Comparison of ENCODE assay signal across 8 cellular contexts in genomic region chr6:53651149-53651763, GRCh38. TPM values are rescaled to one million over a fixed set of nuclear protein-coding genes. Genes with fewer than 3 reads are reported as not detected.
A peak's percentile ranks its signal among the peaks of the same experiment; 100 is the strongest.
DNase-seq lines count a peak whose midpoint lies in the region; ATAC-seq, FAIRE-seq and TF ChIP-seq lines count a peak whose summit lies in the region.

No MANE protein-coding gene starts in this region.

- intact Hi-C loops in pancreas (cut with DNase I), result loop anchor here in 1 of 3 donors (10.0 kb wide), 1 partner anchor 156 kb away; no protein-coding TSS in a partner anchor

- peak; percentile 89 for DNase-seq in Caki2 (ENCODE audit: low read depth)
- peak; percentile 82 for DNase-seq in M059J (ENCODE audit: low read depth)
- peak; percentile 65 to 79 for DNase-seq in SJSA1 (ENCODE audit: low read depth in 1 of 2, low spot score in 2 of 2)
- DNase-seq in activated naive CD4-positive, alpha-beta T cell treated with anti-CD3 and anti-CD28 coated beads, Interleukin-2, amount 10 ng/mL, durations not matched to agents 7 days and 5 days, result peak; percentile 81
- peak; percentile 54 for DNase-seq in glutamatergic neuron
- DNase-seq in pancreas, result peak in 4 of 6 donors; percentile 45 to 74 (median 69)
- no peak for DNase-seq in type B pancreatic cell (ENCODE audit: extremely low spot score, unreplicated experiment)

- in situ Hi-C loops in Caki2 (cut with HindIII; ENCODE audit: low pct_unique_long_range_greater_than_20kb, low sequenced_read_pairs), result no loop called here

- CTCF ChIA-PET in activated naive CD4-positive, alpha-beta T cell treated with anti-CD3 and anti-CD28 coated beads, Interleukin-2, amount 10 ng/mL, durations not matched to agents 7 days and 5 days (lab: Charles Lee), result interaction anchor here (0.8 to 7.2 kb wide), 15 partner anchors 16 to 394 kb away, joined by 3 to 95 read pairs (median 4); partner anchors contain the start of gene GCLC

- peaks cover 20% of the 10 kb centered on the region for H3K27me3 Mint-ChIP-seq in activated naive CD4-positive, alpha-beta T cell treated with anti-CD3 and anti-CD28 coated beads, Interleukin-2, amount 10 ng/mL, durations not matched to agents 7 days and 5 days
- H3K27me3 Mint-ChIP-seq in glutamatergic neuron (ENCODE audit: unreplicated experiment) (peaks cover 8% of the 10 kb centered on the region), type B pancreatic cell (peaks cover 13% of the 10 kb centered on the region)

- WGBS in pancreas, 2 donors, result 1% methylated on average over 26 of the region's 26 CpGs

- H3K9me3 Mint-ChIP-seq in activated naive CD4-positive, alpha-beta T cell treated with anti-CD3 and anti-CD28 coated beads, Interleukin-2, amount 10 ng/mL, durations not matched to agents 7 days and 5 days, result no peaks in the 10 kb centered on the region
- H3K9me3 Mint-ChIP-seq in glutamatergic neuron (ENCODE audit: unreplicated experiment) (no peaks in the 10 kb centered on the region), type B pancreatic cell (no peaks in the 10 kb centered on the region)

- H3K36me3 ChIP-seq in SJSA1 (no peaks in the 10 kb centered on the region), pancreas (no peaks in the 10 kb centered on the region)

- H3K27me3 ChIP-seq in SJSA1 (replicated peaks) (no peaks in the 10 kb centered on the region), pancreas (no peaks in the 10 kb centered on the region)

- H3K4me1 ChIP-seq in SJSA1 (replicated peaks) (peaks cover 45% of the 10 kb centered on the region), pancreas (peaks cover 0 to 5% (median 0%) of the 10 kb centered on the region in 3 donors)

- H3K27ac ChIP-seq in SJSA1 (no peak overlapping the region), pancreas (peak overlapping the region; percentile 85 to 94 (median 88))

- peak; percentile 86 for FAIRE-seq in pancreas (lab: Jason Lieb, UNC)

- peaks cover 42% of the 10 kb centered on the region for H3K4me1 Mint-ChIP-seq in activated naive CD4-positive, alpha-beta T cell treated with anti-CD3 and anti-CD28 coated beads, Interleukin-2, amount 10 ng/mL, durations not matched to agents 7 days and 5 days
- peaks cover 2% of the 10 kb centered on the region for H3K4me1 Mint-ChIP-seq in glutamatergic neuron (ENCODE audit: low read depth, unreplicated experiment)
- H3K4me1 Mint-ChIP-seq in type B pancreatic cell (ENCODE audit: unreplicated experiment), result peaks cover 6% of the 10 kb centered on the region

- H3K4me3 Mint-ChIP-seq in activated naive CD4-positive, alpha-beta T cell treated with anti-CD3 and anti-CD28 coated beads, Interleukin-2, amount 10 ng/mL, durations not matched to agents 7 days and 5 days, result peak overlapping the region; percentile 86
- peak overlapping the region; percentile 92 for H3K4me3 Mint-ChIP-seq in glutamatergic neuron (ENCODE audit: unreplicated experiment)
- peak overlapping the region; percentile 93 for H3K4me3 Mint-ChIP-seq in type B pancreatic cell

- peak; percentile 45 for TF ChIP-seq CTCF in glutamatergic neuron (IDR thresholded peaks at IDR 0.05; ENCODE audit: partially characterized antibody, unreplicated experiment)
- TF ChIP-seq CTCF in pancreas (IDR thresholded peaks at IDR 0.05), result peak in 3 of 4 donors; percentile 22 to 43 (median 38)
- peak; percentile 77 for TF ChIP-seq CTCF in type B pancreatic cell (conservative IDR thresholded peaks at IDR 0.05)

- no peaks in the 10 kb centered on the region for H3K9me3 ChIP-seq in SJSA1 (replicated peaks)
- no peaks in the 10 kb centered on the region for H3K9me3 ChIP-seq in pancreas

- H3K36me3 Mint-ChIP-seq in activated naive CD4-positive, alpha-beta T cell treated with anti-CD3 and anti-CD28 coated beads, Interleukin-2, amount 10 ng/mL, durations not matched to agents 7 days and 5 days, result peaks cover 2% of the 10 kb centered on the region
- no peaks in the 10 kb centered on the region for H3K36me3 Mint-ChIP-seq in glutamatergic neuron (ENCODE audit: unreplicated experiment)
- H3K36me3 Mint-ChIP-seq in type B pancreatic cell, result no peaks in the 10 kb centered on the region

- H3K4me3 ChIP-seq in SJSA1, result peak overlapping the region; percentile 53
- H3K4me3 ChIP-seq in pancreas, result peak overlapping the region; percentile 39 to 81 (median 56)

- ATAC-seq in GM21717 (IDR thresholded peaks at IDR 0.05; ENCODE audit: unreplicated experiment) (peak; percentile 48), pancreas (peak; percentile 49 to 74 (median 66))

- H3K27ac Mint-ChIP-seq in activated naive CD4-positive, alpha-beta T cell treated with anti-CD3 and anti-CD28 coated beads, Interleukin-2, amount 10 ng/mL, durations not matched to agents 7 days and 5 days, result peak overlapping the region; percentile 90
- H3K27ac Mint-ChIP-seq in glutamatergic neuron (ENCODE audit: unreplicated experiment) (no peak overlapping the region), type B pancreatic cell (peak overlapping the region; percentile 91)

RNA-seq across cellular contexts. Expression of gene KLHL31, which starts 14.3 kb away (rescaled TPM):
- not detected in 2 replicates for total RNA-seq in Caki2 (2014; rRNA removed; shearing (Covaris generic); ENCODE audit: low replicate concordance)
- total RNA-seq in M059J (2014; rRNA removed; shearing (Covaris generic)), result 0.05 TPM in 1 of 2 replicates, not detected in the other
- total RNA-seq in SJSA1 (2014; rRNA removed; shearing (Covaris generic)), result 0.11 TPM in 1 of 2 replicates, not detected in the other
- total RNA-seq in glutamatergic neuron (ENCODE audit: unreplicated experiment), result 0.10 TPM
- under 1 TPM; 0.12 to 0.81 (median 0.29) TPM for total RNA-seq in pancreas
- polyA plus RNA-seq in pancreas, result under 1 TPM; 0.35 to 0.38 TPM
- total RNA-seq in type B pancreatic cell (ENCODE audit: low replicate concordance), result 1.3 and 2.8 TPM in 2 replicates
